Comparison of ENCODE assay signal across 21 cellular contexts in genomic region chr20:44031822-44032582, GRCh38.
DNase-seq lines count a peak whose midpoint lies in the region; ATAC-seq and TF ChIP-seq lines count a peak whose summit lies in the region.
"Had no signal": no experiment of that assay in that cellular context is flagged by ENCODE, and none has a peak within 500 bp of the region (broad histone marks: within the 10 kb centered on the region; RNA-seq: fewer than 3 reads in every experiment).

No MANE protein-coding gene starts in this region.

- no peak for TF ChIP-seq CTCF in heart left ventricle (IDR thresholded peaks at IDR 0.05)
- no peak for TF ChIP-seq CTCF in choroid plexus epithelial cell (conservative IDR thresholded peaks at IDR 0.05; ENCODE audit: low read depth, low read length)

- no peaks in the 10 kb centered on the region for H3K9me3 ChIP-seq in heart left ventricle
- no peaks in the 10 kb centered on the region for H3K9me3 ChIP-seq in thymus (ENCODE audit: control insufficient read depth)
- H3K9me3 ChIP-seq: BLaER1, SK-N-SH had no signal

- H3K4me1 ChIP-seq in heart left ventricle (no peaks in the 10 kb centered on the region), thymus (ENCODE audit: control insufficient read depth, insufficient read depth, low read length) (peaks cover 12% of the 10 kb centered on the region)
- H3K4me1 ChIP-seq: foreskin keratinocyte had no signal

- no peaks in the 10 kb centered on the region for H3K36me3 ChIP-seq in heart left ventricle
- peaks cover 7% of the 10 kb centered on the region for H3K36me3 ChIP-seq in thymus (ENCODE audit: control insufficient read depth, insufficient read depth)
- H3K36me3 ChIP-seq: BLaER1, brain microvascular endothelial cell had no signal

- no peak for ATAC-seq in heart left ventricle
- no peak for ATAC-seq in GM18519 (IDR thresholded peaks at IDR 0.05; ENCODE audit: low FRiP score, unreplicated experiment)
- ATAC-seq: activated naive CD8-positive, alpha-beta T cell treated with anti-CD3 and anti-CD28 coated beads, Interleukin-2, amount 50 U/mL, for 24 hours; effector memory CD8-positive, alpha-beta T cell; esophagus mucosa; foreskin keratinocyte; GM12878; naive thymus-derived CD4-positive, alpha-beta T cell; T-helper 17 cell had no signal

- intact Hi-C loops in cardiac septum (cut with DNase I): no loop called here
- intact Hi-C loops in heart left ventricle (cut with DNase I): no loop called here

- 67 to 76% (median 72%) methylated on average over 12 of the region's 12 CpGs for WGBS in heart left ventricle, 4 donors
- WGBS in thymus: 89% methylated on average over 12 of the region's 12 CpGs

- peak; percentile 33 for DNase-seq in cardiac septum (ENCODE audit: low spot score)
- DNase-seq in heart left ventricle: no peak
- peak; percentile 23 for DNase-seq in NCI-H2107 (lab: John Stamatoyannopoulos, UW)
- peak; percentile 16 for DNase-seq in choroid plexus epithelial cell (ENCODE audit: low read depth)
- no peak for DNase-seq in activated gamma-delta T cell (lab: John Stamatoyannopoulos, UW)
- DNase-seq in HCEC 1CT: no peak
- DNase-seq: activated CD4-positive, alpha-beta T cell treated with anti-CD3 and anti-CD28 coated beads for 48 hours; activated naive CD8-positive, alpha-beta T cell treated with anti-CD3 and anti-CD28 coated beads, Interleukin-2, amount 50 U/mL, for 24 hours; brain microvascular endothelial cell; effector memory CD8-positive, alpha-beta T cell; foreskin keratinocyte; naive thymus-derived CD4-positive, alpha-beta T cell; nucleus accumbens; SK-N-SH; small intestine; T-helper 17 cell had no signal

- H3K4me3 ChIP-seq in heart left ventricle (no peak overlapping the region), choroid plexus epithelial cell (ENCODE audit: low read depth, low read length) (no peak overlapping the region), thymus (ENCODE audit: low read length) (no peak overlapping the region)
- H3K4me3 ChIP-seq: BLaER1, GM12878 had no signal

- TF ChIP-seq POLR2A in heart left ventricle (IDR thresholded peaks at IDR 0.05): no peak

- H3K27me3 ChIP-seq in heart left ventricle (peaks cover 0 to 5% (median 0%) of the 10 kb centered on the region in 9 donors), thymus (ENCODE audit: control insufficient read depth, insufficient read depth) (peaks cover 3% of the 10 kb centered on the region)
- H3K27me3 ChIP-seq: BLaER1 had no signal

- H3K27ac ChIP-seq in heart left ventricle (no peak overlapping the region), thymus (ENCODE audit: low read depth) (peak overlapping the region; percentile 9)
- H3K27ac ChIP-seq: BLaER1, brain microvascular endothelial cell, foreskin keratinocyte had no signal

Comparison
In these comparisons a context has a peak if more than half of its experiments do, and no peak if none do; other contexts are left out.
1. DNase-seq: peak in cardiac septum (single experiment), NCI-H2107 (single experiment) and choroid plexus epithelial cell (single experiment); none in heart left ventricle (0 of 5), activated gamma-delta T cell (single experiment) and HCEC 1CT (single experiment).